In genomic region chr11:118435233-118435892, GRCh38 we compare ENCODE assay signal across 8 cellular contexts. TPM values are rescaled to one million over a fixed set of nuclear protein-coding genes. Genes with fewer than 3 reads are reported as not detected.
DNase-seq lines count a peak whose midpoint lies in the region; ATAC-seq and TF ChIP-seq lines count a peak whose summit lies in the region.

No MANE protein-coding gene starts in this region.

- peak; percentile 74 for TF ChIP-seq POLR2A in NB4 (IDR thresholded peaks at IDR 0.05; ENCODE audit: extremely low read depth, insufficient read length)

- H3K14ac ChIP-seq in trophoblast cell (ENCODE audit: low read length): no peak overlapping the region

- peak overlapping the region; percentile 100 for H3K4me2 ChIP-seq in trophoblast cell (ENCODE audit: low read length)

- H2AFZ ChIP-seq in trophoblast cell (ENCODE audit: insufficient read depth, low read length, poor library complexity): peak overlapping the region; percentile 89

- H3K9me3 ChIP-seq in HEK293 (ENCODE audit: control insufficient read depth, insufficient read depth, low read depth, low read length): no peaks in the 10 kb centered on the region
- no peaks in the 10 kb centered on the region for H3K9me3 ChIP-seq in SJSA1 (replicated peaks)
- no peaks in the 10 kb centered on the region for H3K9me3 ChIP-seq in trophoblast cell (ENCODE audit: insufficient read depth, low read depth, low read length)

- H3K27me3 ChIP-seq in SJSA1 (replicated peaks) (no peaks in the 10 kb centered on the region), trophoblast cell (ENCODE audit: insufficient read depth, low read length) (no peaks in the 10 kb centered on the region)

- CTCF ChIA-PET in HEK293 (lab: Yijun Ruan, JAX): interaction anchor here (0.6 to 1.1 kb wide), 3 partner anchors 33 to 1383 kb away, joined by 3 to 4 read pairs (median 3); no protein-coding TSS in a partner anchor

- H4K91ac ChIP-seq in trophoblast cell (ENCODE audit: low read depth, low read length): peak overlapping the region; percentile 85

- peak overlapping the region; percentile 88 for H3K9ac ChIP-seq in trophoblast cell (ENCODE audit: low read length)

- H2AK5ac ChIP-seq in trophoblast cell (ENCODE audit: low read length): no peak overlapping the region

- TF ChIP-seq CTCF in HEK293 (tag by site-specific recombination; IDR thresholded peaks at IDR 0.05) (no peak), NB4 (IDR thresholded peaks at IDR 0.05; ENCODE audit: low read depth, low read length) (no peak)

- no peak overlapping the region for H3K4ac ChIP-seq in trophoblast cell (ENCODE audit: low read depth, low read length)

- ATAC-seq in Right ventricle myocardium inferior: peak; percentile 12

- no peak overlapping the region for H3K23ac ChIP-seq in trophoblast cell (ENCODE audit: low read length)

- peaks cover 7% of the 10 kb centered on the region for H3K79me1 ChIP-seq in trophoblast cell (ENCODE audit: low read length)

- H2BK5ac ChIP-seq in trophoblast cell (ENCODE audit: low read depth, low read length, poor library complexity): no peak overlapping the region

- H3K4me1 ChIP-seq in HEK293 (ENCODE audit: control insufficient read depth, insufficient read depth, low read length) (peaks cover 4% of the 10 kb centered on the region; the same call in 1 of the 2 replicates), SJSA1 (replicated peaks) (peaks cover 8% of the 10 kb centered on the region), trophoblast cell (ENCODE audit: control insufficient read depth in 1 of 2, insufficient read depth in 2 of 2, low read length in 2 of 2) (peaks cover 13 to 16% of the 10 kb centered on the region in 2 experiments)

- H2BK120ac ChIP-seq in trophoblast cell (ENCODE audit: insufficient read depth, low read length, poor library complexity): no peak overlapping the region

- peak overlapping the region; percentile 82 for H4K8ac ChIP-seq in trophoblast cell (ENCODE audit: low read depth, low read length)

- DNase-seq in EL (peak; percentile 54), NB4 (ENCODE audit: low read depth) (peak; percentile 98), SJSA1 (ENCODE audit: low read depth in 1 of 2, low spot score in 2 of 2) (peak; percentile 23 to 38), Right ventricle myocardium inferior (ENCODE audit: missing footprints) (peak; percentile 78), trophoblast cell (no peak), A172 (ENCODE audit: low spot score) (no peak)
- DNase-seq in activated naive CD4-positive, alpha-beta T cell treated with Interleukin-2 at 50 U/mL for 16 hours: peak; percentile 65

- H3K79me2 ChIP-seq in trophoblast cell (ENCODE audit: control insufficient read depth, insufficient read depth, low read length, poor library complexity): peaks cover 8% of the 10 kb centered on the region

- H3K27ac ChIP-seq in HEK293 (ENCODE audit: extremely low read depth, low read depth, low read length): peak overlapping the region; percentile 76
- H3K27ac ChIP-seq in SJSA1: no peak overlapping the region
- H3K27ac ChIP-seq in trophoblast cell (ENCODE audit: low read depth, low read length): peak overlapping the region; percentile 85

- no CpG with 5 or more reads among the region's 38 CpGs for WGBS in trophoblast cell (ENCODE audit: extremely low coverage, insufficient coverage, insufficient read length)

- POLR2A ChIA-PET in HEK293 (lab: Yijun Ruan, JAX): interaction anchor here (0.8 to 3.4 kb wide), 11 partner anchors 9 to 45 kb away, joined by 3 to 14 read pairs (median 6); no protein-coding TSS in a partner anchor

- intact Hi-C loops in Right ventricle myocardium inferior (cut with DNase I): no loop called here

- H2BK12ac ChIP-seq in trophoblast cell (ENCODE audit: low read length): no peak overlapping the region

- H4K12ac ChIP-seq in trophoblast cell (ENCODE audit: low read depth, low read length): no peak overlapping the region

- H3K18ac ChIP-seq in trophoblast cell (ENCODE audit: low read length): no peak overlapping the region

- H3K4me3 ChIP-seq in HEK293 (ENCODE audit: low read depth, low read length) (peak overlapping the region; percentile 41), NB4 (ENCODE audit: low read depth, low read length) (peak overlapping the region; percentile 82), SJSA1 (peak overlapping the region; percentile 72), trophoblast cell (ENCODE audit: low read depth, low read length) (peak overlapping the region; percentile 85)

- H3K36me3 ChIP-seq in HEK293 (ENCODE audit: control insufficient read depth in 2 of 2, insufficient read depth in 1 of 2, low read length in 2 of 2): peaks cover 0 to 13% of the 10 kb centered on the region in 2 experiments; a peak in 1 of 3 replicates
- H3K36me3 ChIP-seq in SJSA1: 0 out of 2 replicates have a peak, but pooled peaks cover 8% of the 10 kb centered on the region
- no peaks in the 10 kb centered on the region for H3K36me3 ChIP-seq in trophoblast cell (ENCODE audit: control insufficient read depth in 1 of 2, insufficient read depth in 2 of 2, low read length in 2 of 2)

TF ChIP-seq in HEK293, 187 proteins besides CTCF, POLR2A, EP300 and RAD21 (continues in another document):
- peak; percentile 69 for TF ChIP-seq EGR2 (tag by site-specific recombination; IDR thresholded peaks at IDR 0.05; ENCODE audit: low read depth)
- TF ChIP-seq ZFHX2 (tag by site-specific recombination; conservative IDR thresholded peaks at IDR 0.05): peak; percentile 36; the same call in 1 of the 2 replicates
- no peak for TF ChIP-seq ZBTB7A (tag by site-specific recombination; IDR thresholded peaks at IDR 0.05; ENCODE audit: low read depth)
- no peak for TF ChIP-seq ZNF701 (tag by site-specific recombination; IDR thresholded peaks at IDR 0.05)
- TF ChIP-seq, protein P1, sequence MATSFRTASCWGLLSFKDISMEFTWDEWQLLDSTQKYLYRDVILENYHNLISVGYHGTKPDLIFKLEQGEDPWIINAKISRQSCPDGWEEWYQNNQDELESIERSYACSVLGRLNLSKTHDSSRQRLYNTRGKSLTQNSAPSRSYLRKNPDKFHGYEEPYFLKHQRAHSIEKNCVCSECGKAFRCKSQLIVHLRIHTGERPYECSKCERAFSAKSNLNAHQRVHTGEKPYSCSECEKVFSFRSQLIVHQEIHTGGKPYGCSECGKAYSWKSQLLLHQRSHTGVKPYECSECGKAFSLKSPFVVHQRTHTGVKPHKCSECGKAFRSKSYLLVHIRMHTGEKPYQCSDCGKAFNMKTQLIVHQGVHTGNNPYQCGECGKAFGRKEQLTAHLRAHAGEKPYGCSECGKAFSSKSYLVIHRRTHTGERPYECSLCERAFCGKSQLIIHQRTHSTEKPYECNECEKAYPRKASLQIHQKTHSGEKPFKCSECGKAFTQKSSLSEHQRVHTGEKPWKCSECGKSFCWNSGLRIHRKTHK (tag by site-specific recombination; IDR thresholded peaks at IDR 0.05): no peak
- TF ChIP-seq, protein P2, sequence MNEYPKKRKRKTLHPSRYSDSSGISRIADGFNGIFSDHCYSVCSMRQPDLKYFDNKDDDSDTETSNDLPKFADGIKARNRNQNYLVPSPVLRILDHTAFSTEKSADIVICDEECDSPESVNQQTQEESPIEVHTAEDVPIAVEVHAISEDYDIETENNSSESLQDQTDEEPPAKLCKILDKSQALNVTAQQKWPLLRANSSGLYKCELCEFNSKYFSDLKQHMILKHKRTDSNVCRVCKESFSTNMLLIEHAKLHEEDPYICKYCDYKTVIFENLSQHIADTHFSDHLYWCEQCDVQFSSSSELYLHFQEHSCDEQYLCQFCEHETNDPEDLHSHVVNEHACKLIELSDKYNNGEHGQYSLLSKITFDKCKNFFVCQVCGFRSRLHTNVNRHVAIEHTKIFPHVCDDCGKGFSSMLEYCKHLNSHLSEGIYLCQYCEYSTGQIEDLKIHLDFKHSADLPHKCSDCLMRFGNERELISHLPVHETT (tag by site-specific recombination; IDR thresholded peaks at IDR 0.05): no peak
- no peak for TF ChIP-seq ZSCAN16 (tag by site-specific recombination; IDR thresholded peaks at IDR 0.05)
- 0 out of 2 replicates have a peak, but pooled peaks have one; percentile 26 for TF ChIP-seq ZNF449 (tag by site-specific recombination; IDR thresholded peaks at IDR 0.05)
- TF ChIP-seq ZFP69B (tag by site-specific recombination; IDR thresholded peaks at IDR 0.05): no peak
- TF ChIP-seq ZNF501 (tag by site-specific recombination; IDR thresholded peaks at IDR 0.05): no peak
- no peak for TF ChIP-seq ZNF184 (tag by site-specific recombination; IDR thresholded peaks at IDR 0.05)
- no peak for TF ChIP-seq ZNF155 (tag by site-specific recombination; IDR thresholded peaks at IDR 0.05)

RNA-seq across cellular contexts. Expression of gene KMT2A, which starts 0.9 kb away (rescaled TPM):
- total RNA-seq in SJSA1 (2014; rRNA removed; shearing (Covaris generic)): 12.8 and 13.4 TPM in 2 replicates
- 24.3 TPM for total RNA-seq in Right ventricle myocardium inferior
- 8.9 and 9.1 TPM in 2 replicates for polyA plus RNA-seq in trophoblast cell (2013)
- 15.2 and 19.1 TPM in 2 replicates for total RNA-seq in A172 (2014; rRNA removed; shearing (Covaris generic))

RNA-seq across cellular contexts. Expression of gene ATP5MG, which starts 34.0 kb away (rescaled TPM):
- 51.1 and 55.4 TPM in 2 replicates for total RNA-seq in SJSA1 (2014; rRNA removed; shearing (Covaris generic))
- 762 TPM for total RNA-seq in Right ventricle myocardium inferior
- polyA plus RNA-seq in trophoblast cell (2013): 594 and 614 TPM in 2 replicates
- 49.2 and 49.7 TPM in 2 replicates for total RNA-seq in A172 (2014; rRNA removed; shearing (Covaris generic))

Comparison
In these comparisons a context has a peak if more than half of its experiments do, and no peak if none do; other contexts are left out.
1. DNase-seq: peak in EL (single experiment), NB4 (single experiment), SJSA1 (2 of 2), activated naive CD4-positive, alpha-beta T cell treated with Interleukin-2 at 50 U/mL for 16 hours (single experiment) and Right ventricle myocardium inferior (single experiment); none in trophoblast cell (0 of 2) and A172 (single experiment).
2. RNA of gene ATP5MG, which starts 34.0 kb away (total RNA-seq): 762 TPM in Right ventricle myocardium inferior (single experiment); 51.1 to 55.4 TPM in SJSA1 and 49.2 to 49.7 TPM in A172; every median in the first group is over 10 times any median in the second.
3. Peak in every context shown above with its lines, with median percentiles within 50 percentile points of each other: H3K4me3 ChIP-seq.